In the genomic region with DNA sequence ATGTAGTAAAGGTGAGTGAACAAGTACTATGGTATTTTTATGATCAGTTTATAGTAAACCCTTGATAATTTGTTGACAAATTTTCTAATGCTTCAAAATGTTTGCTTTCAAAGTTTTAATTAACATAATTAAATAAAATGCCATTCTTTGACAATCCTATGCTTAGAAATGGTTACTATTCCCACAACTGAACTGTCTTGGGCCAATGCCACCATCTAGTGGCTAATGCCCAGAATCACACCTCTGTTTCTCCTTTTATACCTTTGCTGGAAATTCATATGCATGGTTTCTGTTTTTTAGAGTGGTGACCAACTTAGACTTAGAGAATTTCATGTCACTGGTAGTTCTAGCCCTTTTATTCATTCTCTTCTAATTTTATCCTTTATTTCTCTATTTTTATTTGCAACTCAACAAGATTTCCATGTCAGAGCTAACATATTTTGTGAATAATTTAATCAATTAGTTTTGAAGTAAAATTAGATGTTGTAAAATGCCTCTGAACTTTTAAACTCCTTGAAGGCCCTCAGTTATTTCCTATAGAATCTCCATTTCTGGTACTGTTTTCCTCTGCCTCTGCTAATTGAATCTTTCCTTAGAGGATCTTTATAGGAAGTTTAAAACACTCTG, we compare ENCODE assay signal across 8 cellular contexts. TPM values are rescaled to one million over a fixed set of nuclear protein-coding genes. Genes with fewer than 3 reads are reported as not detected.
DNase-seq lines count a peak whose midpoint lies in the region; ATAC-seq, FAIRE-seq and TF ChIP-seq lines count a peak whose summit lies in the region.

No MANE protein-coding gene starts in this region.

- no TSS peak for BruUV-seq in endothelial cell of umbilical vein (replicated peaks; lab: Mats Ljungman, UMichigan)

- peaks cover 2 to 4% of the 10 kb centered on the region in 2 experiments for H3K36me3 ChIP-seq in endothelial cell of umbilical vein (ENCODE audit: control insufficient read depth in 2 of 2, extremely low read depth in 1 of 2, insufficient read depth in 2 of 2, low read length in 2 of 2)

- H3K4me3 ChIP-seq in endothelial cell of umbilical vein (replicated peaks in 1 of 3; ENCODE audit: insufficient read depth in 1 of 3, low read depth in 1 of 3, low read length in 3 of 3), result no peak overlapping the region

- POLR2A ChIA-PET in activated CD4-positive, alpha-beta memory T cell treated with anti-CD3 and anti-CD28 coated beads for 36 hours (lab: Charles Lee), result no interaction called here
- POLR2A ChIA-PET in endothelial cell of umbilical vein (lab: Charles Lee), result interaction anchor here (0.7 to 1.9 kb wide), 4 partner anchors 321 to 613 kb away, joined by 3 to 21 read pairs (median 4); no protein-coding TSS in a partner anchor

- no peaks in the 10 kb centered on the region for H3K79me2 ChIP-seq in endothelial cell of umbilical vein (ENCODE audit: control insufficient read depth, insufficient read depth, low read length)

- H3K4me2 ChIP-seq in endothelial cell of umbilical vein (ENCODE audit: insufficient read depth, low read length), result no peak overlapping the region

- H3K27me3 ChIP-seq in endothelial cell of umbilical vein (ENCODE audit: control insufficient read depth in 2 of 2, insufficient read depth in 2 of 2, low read length in 2 of 2), result no peaks in the 10 kb centered on the region

- no peaks in the 10 kb centered on the region for H3K9me3 ChIP-seq in endothelial cell of umbilical vein (replicated peaks; ENCODE audit: control insufficient read depth, insufficient read depth, low read length)

- peaks cover 43% of the 10 kb centered on the region for H3K36me3 Mint-ChIP-seq in activated CD4-positive, alpha-beta memory T cell treated with anti-CD3 and anti-CD28 coated beads for 36 hours

- CTCF ChIA-PET in activated CD4-positive, alpha-beta memory T cell treated with anti-CD3 and anti-CD28 coated beads for 36 hours (lab: Charles Lee), result interaction anchor here (0.7 to 6.8 kb wide), 46 partner anchors 9 to 501 kb away, joined by 3 to 208 read pairs (median 4); a partner anchor contains a TSS
- CTCF ChIA-PET in endothelial cell of umbilical vein (lab: Charles Lee), result interaction anchor here (0.9 to 7.0 kb wide), 22 partner anchors 11 to 394 kb away, joined by 3 to 165 read pairs (median 8); a partner anchor contains a TSS

- dilution Hi-C loops in endothelial cell of umbilical vein (cut with MboI; ENCODE audit: extremely low pct_ligation_motif_present, low sequenced_read_pairs), result loop anchor here (25.0 kb wide), 1 partner anchor 364 kb away; no protein-coding TSS in a partner anchor

- intact Hi-C loops in activated CD4-positive, alpha-beta memory T cell treated with anti-CD3 and anti-CD28 coated beads for 36 hours (cut with micrococcal nuclease), result loop anchor here (1.0 to 2.0 kb wide), 7 partner anchors 31 to 340 kb away; a partner anchor contains a TSS
- intact Hi-C loops in endothelial cell of umbilical vein (cut with micrococcal nuclease), result loop anchor here (1.0 to 5.0 kb wide), 5 partner anchors 208 to 499 kb away; no protein-coding TSS in a partner anchor

- H4K20me1 ChIP-seq in endothelial cell of umbilical vein (replicated peaks; ENCODE audit: control insufficient read depth, extremely low read depth, insufficient read depth, low read length), result no peaks in the 10 kb centered on the region

- H3K27me3 Mint-ChIP-seq in activated CD4-positive, alpha-beta memory T cell treated with anti-CD3 and anti-CD28 coated beads for 36 hours, result no peaks in the 10 kb centered on the region

- no peak overlapping the region for H3K9ac ChIP-seq in endothelial cell of umbilical vein (replicated peaks; ENCODE audit: extremely low read depth, insufficient read depth, low read length)

- no peaks in the 10 kb centered on the region for H3K9me3 Mint-ChIP-seq in activated CD4-positive, alpha-beta memory T cell treated with anti-CD3 and anti-CD28 coated beads for 36 hours

- H3K4me1 ChIP-seq in endothelial cell of umbilical vein (ENCODE audit: control insufficient read depth, extremely low read depth, insufficient read depth, low read length), result peaks cover 12% of the 10 kb centered on the region

- H3K27ac Mint-ChIP-seq in activated CD4-positive, alpha-beta memory T cell treated with anti-CD3 and anti-CD28 coated beads for 36 hours, result no peak overlapping the region

- no peaks in the 10 kb centered on the region for H3K9me1 ChIP-seq in endothelial cell of umbilical vein (replicated peaks; ENCODE audit: control insufficient read depth, extremely low read depth, insufficient read depth, low read length)

- TF ChIP-seq POLR2A in endothelial cell of umbilical vein (IDR thresholded peaks at IDR 0.05; ENCODE audit: low read depth, low read length), result no peak

- no peak for ATAC-seq in HG02973 (IDR thresholded peaks at IDR 0.05; ENCODE audit: unreplicated experiment)

- H3K4me1 Mint-ChIP-seq in activated CD4-positive, alpha-beta memory T cell treated with anti-CD3 and anti-CD28 coated beads for 36 hours (ENCODE audit: low read depth), result peaks cover 4% of the 10 kb centered on the region

- no peak overlapping the region for H3K4me3 Mint-ChIP-seq in activated CD4-positive, alpha-beta memory T cell treated with anti-CD3 and anti-CD28 coated beads for 36 hours

- FAIRE-seq in endothelial cell of umbilical vein (lab: Jason Lieb, UNC), result peak; percentile 53

- TF ChIP-seq CTCF in endothelial cell of umbilical vein (IDR thresholded peaks at IDR 0.05; ENCODE audit: extremely low read depth in 1 of 2, insufficient read depth in 1 of 2, low read depth in 1 of 2, low read length in 2 of 2), result peak; percentile 61 to 70

- DNase-seq in DMS153 (lab: John Stamatoyannopoulos, UW) (peak; percentile 10), HCEC 1CT (peak; percentile 50), NCI-H345 treated with DMSO at 0.1 percent for 48 hours (lab: John Stamatoyannopoulos, UW; ENCODE audit: unreplicated experiment) (peak; percentile 22), endothelial cell of umbilical vein (ENCODE audit: low read depth, low spot score) (peak; percentile 61), middle frontal gyrus (ENCODE audit: extremely low spot score, low spot score) (peak; percentile 71)
- DNase-seq in activated CD4-positive, alpha-beta memory T cell treated with anti-CD3 and anti-CD28 coated beads for 36 hours, result peak; percentile 63
- DNase-seq in stimulated activated naive CD4-positive, alpha-beta T cell treated with Interleukin-2 at 50 U/mL for 16 hours (lab: John Stamatoyannopoulos, UW), result peak; percentile 32

- H2AFZ ChIP-seq in endothelial cell of umbilical vein (ENCODE audit: low read depth, low read length), result no peak overlapping the region

- H3K27ac ChIP-seq in endothelial cell of umbilical vein (ENCODE audit: insufficient read depth, low read depth, low read length), result no peak overlapping the region

TF ChIP-seq in endothelial cell of umbilical vein, 7 proteins besides CTCF, POLR2A, EP300 and RAD21:
- TF ChIP-seq, protein P1, sequence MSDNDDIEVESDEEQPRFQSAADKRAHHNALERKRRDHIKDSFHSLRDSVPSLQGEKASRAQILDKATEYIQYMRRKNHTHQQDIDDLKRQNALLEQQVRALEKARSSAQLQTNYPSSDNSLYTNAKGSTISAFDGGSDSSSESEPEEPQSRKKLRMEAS (IDR thresholded peaks at IDR 0.05; ENCODE audit: insufficient read depth, insufficient read length), result no peak
- TF ChIP-seq GATA2 (IDR thresholded peaks at IDR 0.05; ENCODE audit: insufficient read depth, insufficient read length, low read depth, low read length) (no peak), JUN (IDR thresholded peaks at IDR 0.05; ENCODE audit: borderline replicate concordance, insufficient read depth, insufficient read length, low read depth) (no peak), POLR2AphosphoS5 (IDR thresholded peaks at IDR 0.05; ENCODE audit: insufficient read depth, low read depth, low read length) (no peak), FOS (IDR thresholded peaks at IDR 0.05; ENCODE audit: borderline replicate concordance, insufficient read depth, low read length) (no peak), MYC (IDR thresholded peaks at IDR 0.05; ENCODE audit: low read depth, low read length) (no peak), EZH2 (IDR thresholded peaks at IDR 0.05; ENCODE audit: borderline replicate concordance, low read depth, low read length, severe bottlenecking) (no peak)
TF ChIP-seq in endothelial cell of umbilical vein: peak in this region for 0.

RNA-seq across cellular contexts. Expression of a gene that starts 31.1 kb away (rescaled TPM):
- 10 to 100 TPM; 42.9 to 46.8 TPM for total RNA-seq in activated CD4-positive, alpha-beta memory T cell treated with anti-CD3 and anti-CD28 coated beads for 36 hours
- total RNA-seq in endothelial cell of umbilical vein, result 26.0 and 29.8 TPM in 2 replicates
- 23.7 and 25.0 TPM in 2 replicates for polyA plus RNA-seq in endothelial cell of umbilical vein
- polyA plus RNA-seq in endothelial cell of umbilical vein (2011; cell fraction: cytosol; rRNA removed), result 26.2 and 27.4 TPM in 2 replicates
- polyA plus RNA-seq in endothelial cell of umbilical vein (2011; cell fraction: nucleus; rRNA removed), result 14.7 and 16.2 TPM in 2 replicates
- polyA plus RNA-seq in endothelial cell of umbilical vein (2012), result 25.5 and 35.1 TPM in 2 replicates
- polyA minus RNA-seq in endothelial cell of umbilical vein, result 30.7 and 31.6 TPM in 2 replicates
- 20.4 TPM for polyA minus RNA-seq in endothelial cell of umbilical vein (2011; cell fraction: cytosol; rRNA and poly(A)+ RNA removed)
- polyA minus RNA-seq in endothelial cell of umbilical vein (2011; cell fraction: nucleus; rRNA and poly(A)+ RNA removed), result 42.5 and 57.9 TPM in 2 replicates

Comparison
In these comparisons a context has a peak if more than half of its experiments do, and no peak if none do; other contexts are left out.
1. DNase-seq: peak in every context shown above with its lines; median percentile 71 in middle frontal gyrus; 63 in activated CD4-positive, alpha-beta memory T cell treated with anti-CD3 and anti-CD28 coated beads for 36 hours; 61 in endothelial cell of umbilical vein; 50 in HCEC 1CT; 32 in stimulated activated naive CD4-positive, alpha-beta T cell treated with Interleukin-2 at 50 U/mL for 16 hours; 22 in NCI-H345 treated with DMSO at 0.1 percent for 48 hours; 10 in DMS153.